Comparison of ENCODE assay signal across 13 cellular contexts in genomic region chr5:101009758-101010519, GRCh38.
A peak's percentile ranks its signal among the peaks of the same experiment; 100 is the strongest.
DNase-seq lines count a peak whose midpoint lies in the region; ATAC-seq and TF ChIP-seq lines count a peak whose summit lies in the region.
"Had no signal": no experiment of that assay in that cellular context is flagged by ENCODE, and none has a peak within 500 bp of the region (broad histone marks: within the 10 kb centered on the region; RNA-seq: fewer than 3 reads in every experiment).

No MANE protein-coding gene starts in this region.

- peak; percentile 93 for ATAC-seq in GM18858 (IDR thresholded peaks at IDR 0.05; ENCODE audit: unreplicated experiment)
- ATAC-seq in GM21619 (IDR thresholded peaks at IDR 0.05; ENCODE audit: unreplicated experiment) = peak; percentile 89
- ATAC-seq in HG03378 (IDR thresholded peaks at IDR 0.05; ENCODE audit: unreplicated experiment) = peak; percentile 92

- no peak overlapping the region for H3K4me3 ChIP-seq in choroid plexus epithelial cell (ENCODE audit: low read depth, low read length)
- H3K4me3 ChIP-seq: SJCRH30, transverse colon had no signal

- no peak for TF ChIP-seq CTCF in choroid plexus epithelial cell (conservative IDR thresholded peaks at IDR 0.05; ENCODE audit: low read depth, low read length)

- DNase-seq in choroid plexus epithelial cell (ENCODE audit: low read depth) = peak; percentile 1
- DNase-seq in GM19240 (ENCODE audit: insufficient read length, low spot score) = no peak
- DNase-seq in activated effector memory CD4-positive, alpha-beta T cell treated with Interleukin-2 at 50 U/mL for 16 hours = no peak
- no peak for DNase-seq in amygdala (lab: John Stamatoyannopoulos, UW)
- no peak for DNase-seq in midbrain (lab: John Stamatoyannopoulos, UW)
- DNase-seq: activated CD4-positive, alpha-beta memory T cell treated with anti-CD3 and anti-CD28 coated beads for 36 hours; amniotic stem cell; CD4-positive, alpha-beta memory T cell; SJCRH30; transverse colon had no signal
